ENCODE assay signal across 24 cellular contexts in genomic region chr13:77994166-77994565, GRCh38.
"Had no signal": no experiment of that assay in that cellular context is flagged by ENCODE, and none has a peak within 500 bp of the region (broad histone marks: within the 10 kb centered on the region; RNA-seq: fewer than 3 reads in every experiment).

No MANE protein-coding gene starts in this region.

- H3K4me3 Mint-ChIP-seq: immature natural killer cell, memory B cell, natural killer cell had no signal

- H3K4me1 Mint-ChIP-seq: immature natural killer cell, memory B cell, natural killer cell had no signal

- ATAC-seq: left ventricle myocardium superior, natural killer cell, right lobe of liver had no signal

- H3K4me3 ChIP-seq: dorsolateral prefrontal cortex, lung, right lobe of liver, smooth muscle cell, stomach, thyroid gland, vagina had no signal

- H3K27me3 Mint-ChIP-seq: progenitor cell of endocrine pancreas had no signal

- H3K27ac Mint-ChIP-seq: immature natural killer cell, memory B cell, natural killer cell, progenitor cell of endocrine pancreas had no signal

- H3K36me3 Mint-ChIP-seq: memory B cell had no signal

- H3K27ac ChIP-seq: neutrophil, parathyroid adenoma, right lobe of liver, stomach, thyroid gland, vagina had no signal

- H3K36me3 ChIP-seq: neutrophil, right lobe of liver, stomach, thyroid gland, vagina had no signal

- H3K9me3 ChIP-seq: neutrophil, right lobe of liver, stomach, thyroid gland, vagina had no signal

- H3K27me3 ChIP-seq: dorsolateral prefrontal cortex, neutrophil, right lobe of liver, stomach, thyroid gland, vagina had no signal

- DNase-seq: dorsolateral prefrontal cortex; effector CD4-positive, alpha-beta T cell; hypothalamus; immature natural killer cell; islet precursor cell; kidney glomerular epithelial cell; left ventricle myocardium superior; natural killer cell; right lobe of liver; stimulated activated CD4-positive, alpha-beta T cell treated with anti-CD3 and anti-CD28 coated beads, Interleukin-12 subunit alpha, Interleukin-12 subunit beta, amount 100 ng/mL, for 4 hours; stimulated activated CD4-positive, alpha-beta T cell treated with anti-CD3 and anti-CD28 coated beads, Interleukin-1b, Interleukin-23, amount 100 ng/mL, for 48 hours; stimulated activated CD4-positive, alpha-beta T cell treated with anti-CD3 and anti-CD28 coated beads, Interleukin-4, amount 100 ng/mL, for 1 hour; stimulated activated CD8-positive, alpha-beta memory T cell treated with anti-CD3 and anti-CD28 coated beads, Interleukin-4, amount 100 ng/mL, for 48 hours; stimulated activated naive CD4-positive, alpha-beta T cell treated with Interleukin-2 at 50 U/mL for 16 hours; stomach; thyroid gland; trophoblast cell had no signal

- H3K4me1 ChIP-seq: parathyroid adenoma, right lobe of liver, stomach, thyroid gland, vagina had no signal
